Comparison of ENCODE assay signal across 23 cellular contexts in genomic region chrX:10629905-10630304, GRCh38.
"Had no signal": no experiment of that assay in that cellular context is flagged by ENCODE, and none has a peak within 500 bp of the region (broad histone marks: within the 10 kb centered on the region; RNA-seq: fewer than 3 reads in every experiment).

No MANE protein-coding gene starts in this region.

- H3K9ac ChIP-seq: neural progenitor cell, parathyroid adenoma had no signal

- H3K9me3 ChIP-seq: esophagus muscularis mucosa, suprapubic skin, vagina had no signal

- FAIRE-seq: endometrium, kidney had no signal

- ATAC-seq: effector memory CD8-positive, alpha-beta T cell; left lobe of liver; naive thymus-derived CD4-positive, alpha-beta T cell; sciatic nerve; stimulated activated naive CD8-positive, alpha-beta T cell treated with anti-CD3 and anti-CD28 coated beads, Interleukin-15, amount 100 ng/mL, for 72 hours had no signal

- H3K79me2 ChIP-seq: parathyroid adenoma had no signal

- H3K4me1 ChIP-seq: parathyroid adenoma had no signal

- H3K36me3 ChIP-seq: esophagus muscularis mucosa, neural progenitor cell, suprapubic skin, vagina had no signal

- DNase-seq: cortex of kidney; effector memory CD8-positive, alpha-beta T cell; foreskin melanocyte; kidney; mesendoderm; midbrain; naive thymus-derived CD4-positive, alpha-beta T cell; stimulated activated CD4-positive, alpha-beta T cell treated with anti-CD3 and anti-CD28 coated beads, Interleukin-12 subunit alpha, Interleukin-12 subunit beta, amount 100 ng/mL, for 4 hours; stimulated activated CD4-positive, alpha-beta T cell treated with anti-CD3 and anti-CD28 coated beads, Interleukin-1b, Interleukin-23, amount 100 ng/mL, for 48 hours; stimulated activated CD4-positive, alpha-beta T cell treated with anti-CD3 and anti-CD28 coated beads, Interleukin-4, amount 100 ng/mL, for 1 hour; stimulated activated CD8-positive, alpha-beta memory T cell treated with anti-CD3 and anti-CD28 coated beads, Interleukin-4, amount 100 ng/mL, for 48 hours; stimulated activated naive CD4-positive, alpha-beta T cell; stimulated activated naive CD8-positive, alpha-beta T cell treated with anti-CD3 and anti-CD28 coated beads, Interleukin-15, amount 100 ng/mL, for 72 hours; trophoblast cell had no signal

- H3K27ac ChIP-seq: esophagus muscularis mucosa, neural progenitor cell, parathyroid adenoma, suprapubic skin, vagina had no signal

- H3K4me3 ChIP-seq: esophagus muscularis mucosa, neural progenitor cell, smooth muscle cell, suprapubic skin, vagina had no signal

- H2AFZ ChIP-seq: neural progenitor cell, parathyroid adenoma had no signal

- H3K4me2 ChIP-seq: neural progenitor cell, smooth muscle cell had no signal

- H3K27me3 ChIP-seq: esophagus muscularis mucosa, neural progenitor cell, suprapubic skin, vagina had no signal
